8 cellular contexts compared by ENCODE assay signal in genomic region chr20:62500237-62500864, GRCh38. TPM values are rescaled to one million over a fixed set of nuclear protein-coding genes. Genes with fewer than 3 reads are reported as not detected.
A peak's percentile ranks its signal among the peaks of the same experiment; 100 is the strongest.
DNase-seq lines count a peak whose midpoint lies in the region; ATAC-seq and TF ChIP-seq lines count a peak whose summit lies in the region.

No MANE protein-coding gene starts in this region.

- H2AFZ ChIP-seq in SK-N-SH (ENCODE audit: low read depth) (no peak overlapping the region), parathyroid adenoma (peak overlapping the region; percentile 11)

- H3K27me3 ChIP-seq in SK-N-SH (ENCODE audit: insufficient read depth) (no peaks in the 10 kb centered on the region), gastroesophageal sphincter (peaks cover 23% of the 10 kb centered on the region), parathyroid adenoma (ENCODE audit: control insufficient read depth, insufficient read depth, low read length) (no peaks in the 10 kb centered on the region), tibial nerve (peaks cover 0 to 31% of the 10 kb centered on the region in 2 donors)

- H3K4me2 ChIP-seq in SK-N-SH (no peak overlapping the region), parathyroid adenoma (ENCODE audit: low read length) (no peak overlapping the region)

- no peaks in the 10 kb centered on the region for H3K79me2 ChIP-seq in SK-N-SH (ENCODE audit: insufficient read depth)
- H3K79me2 ChIP-seq in parathyroid adenoma = no peaks in the 10 kb centered on the region

- no peak overlapping the region for H3K27ac ChIP-seq in SK-N-SH (ENCODE audit: low read depth in 2 of 2, low read length in 1 of 2)
- H3K27ac ChIP-seq in gastroesophageal sphincter = no peak overlapping the region
- H3K27ac ChIP-seq in parathyroid adenoma = no peak overlapping the region
- no peak overlapping the region for H3K27ac ChIP-seq in tibial nerve

- H3K36me3 ChIP-seq in SK-N-SH (replicated peaks in 1 of 2; ENCODE audit: control insufficient read depth in 1 of 2, insufficient read depth in 2 of 2, low read length in 1 of 2) = no peaks in the 10 kb centered on the region
- H3K36me3 ChIP-seq in gastroesophageal sphincter = no peaks in the 10 kb centered on the region
- H3K36me3 ChIP-seq in parathyroid adenoma (ENCODE audit: control insufficient read depth, insufficient read depth, low read length) = no peaks in the 10 kb centered on the region
- H3K36me3 ChIP-seq in tibial nerve = no peaks in the 10 kb centered on the region

- no peaks in the 10 kb centered on the region for H4K20me1 ChIP-seq in SK-N-SH (ENCODE audit: insufficient read depth)

- H3K9me3 ChIP-seq in SK-N-SH (no peaks in the 10 kb centered on the region), gastroesophageal sphincter (no peaks in the 10 kb centered on the region), parathyroid adenoma (ENCODE audit: control insufficient read depth, low read length) (no peaks in the 10 kb centered on the region), tibial nerve (no peaks in the 10 kb centered on the region)

- peak; percentile 73 for TF ChIP-seq CTCF in SK-N-SH (IDR thresholded peaks at IDR 0.05)
- TF ChIP-seq CTCF in gastroesophageal sphincter (IDR thresholded peaks at IDR 0.05) = peak in 3 of 4 experiments; percentile 95 to 96 (median 95)
- TF ChIP-seq CTCF in parathyroid adenoma (IDR thresholded peaks at IDR 0.05) = peak; percentile 93
- TF ChIP-seq CTCF in tibial nerve (IDR thresholded peaks at IDR 0.05) = peak; percentile 82 to 96 (median 89)

- H3K9me2 ChIP-seq in SK-N-SH = no peaks in the 10 kb centered on the region

- CTCF ChIA-PET in SK-N-SH (lab: Yijun Ruan, JAX) = interaction anchor here (0.6 to 2.3 kb wide), 65 partner anchors 8 to 509 kb away, joined by 3 to 101 read pairs (median 4); partner anchors contain the start of genes MRGBP, NTSR1 and SLCO4A1

- no peak overlapping the region for H3K4me3 ChIP-seq in SK-N-SH (ENCODE audit: low read depth in 2 of 2, low read length in 1 of 2)
- no peak overlapping the region for H3K4me3 ChIP-seq in gastroesophageal sphincter
- no peak overlapping the region for H3K4me3 ChIP-seq in parathyroid adenoma (ENCODE audit: low read depth, low read length)
- H3K4me3 ChIP-seq in tibial nerve = no peak overlapping the region

- POLR2A ChIA-PET in SK-N-SH (lab: Yijun Ruan, JAX) = no interaction called here

- in situ Hi-C loops in Caki2 (cut with HindIII; ENCODE audit: low pct_unique_long_range_greater_than_20kb, low sequenced_read_pairs) = no loop called here

- TF ChIP-seq EP300 in Ishikawa (IDR thresholded peaks at IDR 0.05; ENCODE audit: borderline replicate concordance) (no peak), SK-N-SH (IDR thresholded peaks at IDR 0.05; ENCODE audit: borderline replicate concordance in 1 of 2, low read depth in 1 of 2, low read length in 1 of 2) (no peak), gastroesophageal sphincter (IDR thresholded peaks at IDR 0.05) (no peak), tibial nerve (IDR thresholded peaks at IDR 0.05) (no peak)

- WGBS in SK-N-SH (ENCODE audit: low lambda C conversion rate) = 28% methylated on average over 21 of the region's 26 CpGs
- WGBS in gastroesophageal sphincter (ENCODE audit: low coverage in 1 of 2), 2 donors = 42 to 73% methylated on average over 6 to 10 of the region's 26 CpGs
- WGBS in tibial nerve, 2 donors = 24 to 35% methylated on average over 16 to 25 of the region's 26 CpGs

- no peak for TF ChIP-seq POLR2A in gastroesophageal sphincter (IDR thresholded peaks at IDR 0.05)
- TF ChIP-seq POLR2A in tibial nerve (IDR thresholded peaks at IDR 0.05) = no peak

- peak; percentile 70 for DNase-seq in Caki2 (ENCODE audit: low read depth)
- DNase-seq in SK-N-SH = peak; percentile 92
- DNase-seq in activated naive CD4-positive, alpha-beta T cell (lab: John Stamatoyannopoulos, UW) = peak; percentile 53 to 80 (median 72)
- peak; percentile 62 to 81 for DNase-seq in tibial nerve (ENCODE audit: low spot score in 2 of 2)

- ATAC-seq in gastroesophageal sphincter = peak; percentile 77
- ATAC-seq in GM19328 (IDR thresholded peaks at IDR 0.05; ENCODE audit: unreplicated experiment) = no peak

- TF ChIP-seq RAD21 in Ishikawa (IDR thresholded peaks at IDR 0.05; ENCODE audit: low read depth) (peak; percentile 86), SK-N-SH (IDR thresholded peaks at IDR 0.05; ENCODE audit: low read length) (peak; percentile 83)

- H3F3A ChIP-seq in SK-N-SH (replicated peaks; ENCODE audit: insufficient read depth) = no peaks in the 10 kb centered on the region

- H3K4me1 ChIP-seq in SK-N-SH (ENCODE audit: control insufficient read depth in 1 of 2, insufficient read depth in 2 of 2, low read depth in 1 of 2, low read length in 1 of 2) (peaks cover 0 to 11% of the 10 kb centered on the region in 2 experiments; a peak in 1 of 4 replicates), gastroesophageal sphincter (peaks cover 0 to 28% (median 10%) of the 10 kb centered on the region in 3 donors), parathyroid adenoma (peaks cover 3% of the 10 kb centered on the region), tibial nerve (peaks cover 0 to 28% (median 6%) of the 10 kb centered on the region in 4 donors)

- H3K9ac ChIP-seq in SK-N-SH = no peak overlapping the region
- no peak overlapping the region for H3K9ac ChIP-seq in parathyroid adenoma

TF ChIP-seq in Ishikawa, 13 proteins besides CTCF, POLR2A, EP300 and RAD21:
- TF ChIP-seq EGR1 (IDR thresholded peaks at IDR 0.05) (peak; percentile 30; the same call in 1 of the 2 replicates), TEAD4 (IDR thresholded peaks at IDR 0.05) (no peak)

TF ChIP-seq in SK-N-SH, 30 proteins besides CTCF, POLR2A, EP300 and RAD21:
- TF ChIP-seq FOXM1 (IDR thresholded peaks at IDR 0.05; ENCODE audit: low read depth) = no peak
- peak; percentile 83 for TF ChIP-seq SMC3 (IDR thresholded peaks at IDR 0.05; ENCODE audit: low read depth, low read length)

RNA-seq across cellular contexts. Expression of gene GATA5, which starts 24.6 kb away (rescaled TPM):
- total RNA-seq in Caki2 (2014; rRNA removed; shearing (Covaris generic); ENCODE audit: low replicate concordance) = not detected in 2 replicates
- not detected in 2 replicates for polyA plus RNA-seq in SK-N-SH (2012; rRNA removed)
- polyA plus RNA-seq in SK-N-SH (2012; cell fraction: cytosol; rRNA removed) = not detected in 2 replicates
- not detected in 2 replicates for polyA plus RNA-seq in SK-N-SH (2012; cell fraction: nucleus; rRNA removed)
- 1 to 10 TPM in 2 of 4 donors, under 1 TPM in 2; 0.31 to 2.2 (median 1.1) TPM for total RNA-seq in gastroesophageal sphincter
- under 1 TPM in 1 of 4 donors, not detected in 3; 0.20 TPM for total RNA-seq in tibial nerve
